22 cellular contexts compared by ENCODE assay signal in the genomic region with DNA sequence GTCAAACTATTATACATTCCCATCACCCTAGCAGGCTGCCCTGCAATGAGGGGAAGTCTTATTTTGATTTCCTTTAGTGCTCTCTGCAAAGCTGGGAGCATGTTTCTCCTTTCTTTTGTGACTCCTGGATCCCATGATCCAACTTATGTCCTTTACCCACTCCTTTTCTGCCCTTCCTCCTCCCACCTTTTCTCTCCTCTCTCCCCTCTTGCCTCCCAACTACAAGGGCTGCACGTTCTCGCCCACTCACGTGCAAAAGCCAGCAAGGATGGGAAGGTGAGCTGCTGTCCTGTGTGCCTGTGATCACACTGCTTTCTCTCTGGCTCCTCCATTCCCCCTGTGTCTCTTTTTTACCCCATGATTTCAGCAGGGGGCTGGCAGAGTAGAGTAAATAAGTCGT. TPM values are rescaled to one million over a fixed set of nuclear protein-coding genes. Genes with fewer than 3 reads are reported as not detected.
DNase-seq lines count a peak whose midpoint lies in the region; ATAC-seq and TF ChIP-seq lines count a peak whose summit lies in the region.
"Had no signal": no experiment of that assay in that cellular context is flagged by ENCODE, and none has a peak within 500 bp of the region (broad histone marks: within the 10 kb centered on the region; RNA-seq: fewer than 3 reads in every experiment).

No MANE protein-coding gene starts in this region.

- no peaks in the 10 kb centered on the region for H3K4me1 ChIP-seq in RWPE2 (ENCODE audit: insufficient read depth, poor library complexity, severe bottlenecking)
- peaks cover 9% of the 10 kb centered on the region for H3K4me1 ChIP-seq in prostate gland (replicated peaks)

- intact Hi-C loops in prostate gland (cut with DNase I): no loop called here

- no peaks in the 10 kb centered on the region for H3K36me3 ChIP-seq in RWPE2 (ENCODE audit: low read depth)
- no peaks in the 10 kb centered on the region for H3K36me3 ChIP-seq in prostate gland
- H3K36me3 ChIP-seq: right atrium auricular region, stomach, WERI-Rb-1 had no signal

- ATAC-seq in RWPE2 (ENCODE audit: low read depth) (no peak), GM18520 (IDR thresholded peaks at IDR 0.05; ENCODE audit: unreplicated experiment) (no peak)
- ATAC-seq: esophagus mucosa, GM23338 had no signal

- H3K4me3 ChIP-seq in RWPE2 (ENCODE audit: severe bottlenecking) (no peak overlapping the region), prostate gland (no peak overlapping the region)
- H3K4me3 ChIP-seq: GM23338, right atrium auricular region, stomach had no signal

- no peaks in the 10 kb centered on the region for H3K9me3 ChIP-seq in RWPE2 (ENCODE audit: severe bottlenecking)
- no peaks in the 10 kb centered on the region for H3K9me3 ChIP-seq in prostate gland
- H3K9me3 ChIP-seq: right atrium auricular region, stomach had no signal

- DNase-seq in activated effector memory CD4-positive, alpha-beta T cell treated with anti-CD3 and anti-CD28 coated beads, Interleukin-2, amount 50 U/mL, for 16 hours: peak; percentile 38
- no peak for DNase-seq in activated effector memory CD4-positive, alpha-beta T cell treated with Interleukin-2 at 50 U/mL for 16 hours
- peak; percentile 19 for DNase-seq in RWPE2 (ENCODE audit: low spot score)
- DNase-seq in islet precursor cell: peak; percentile 30
- no peak for DNase-seq in prostate gland (ENCODE audit: low spot score)
- no peak for DNase-seq in amniotic stem cell (lab: John Stamatoyannopoulos, UW)
- DNase-seq in Kasumi-1 (lab: John Stamatoyannopoulos, UW): no peak
- DNase-seq: activated CD4-positive, alpha-beta memory T cell treated with anti-CD3 and anti-CD28 coated beads for 36 hours; effector memory CD4-positive, alpha-beta T cell; mammary epithelial cell; NCI-H1436 treated with DMSO at 0.1 percent for 48 hours; NCI-H2171 treated with DMSO at 0.1 percent for 48 hours; NCI-H526; stimulated activated CD4-positive, alpha-beta T cell treated with anti-CD3 and anti-CD28 coated beads, Interleukin-4, amount 100 ng/mL, for 4 hours; stomach; T-helper 2 cell; trophoblast cell; WERI-Rb-1 had no signal

- no peak for TF ChIP-seq CTCF in RWPE2 (IDR thresholded peaks at IDR 0.05; ENCODE audit: poor library complexity, severe bottlenecking)
- no peak for TF ChIP-seq CTCF in prostate gland (IDR thresholded peaks at IDR 0.05)

- no peaks in the 10 kb centered on the region for H3K27me3 ChIP-seq in RWPE2 (ENCODE audit: insufficient read depth, poor library complexity, severe bottlenecking)
- H3K27me3 ChIP-seq in prostate gland (replicated peaks; ENCODE audit: insufficient read depth): no peaks in the 10 kb centered on the region
- H3K27me3 ChIP-seq: right atrium auricular region, stomach had no signal

- H3K27ac ChIP-seq in RWPE2 (ENCODE audit: poor library complexity, severe bottlenecking) (no peak overlapping the region), prostate gland (peak overlapping the region; percentile 15 to 83)
- H3K27ac ChIP-seq: right atrium auricular region, WERI-Rb-1 had no signal

- no peak for TF ChIP-seq POLR2A in prostate gland (IDR thresholded peaks at IDR 0.05)

- WGBS in prostate gland: 66% methylated on average over 4 of the region's 4 CpGs

RNA-seq across cellular contexts. Expression of a gene that starts 6.1 kb away (rescaled TPM):
- total RNA-seq in prostate gland: 100 to 1,000 TPM in 1 of 2 donors, 10 to 100 TPM in 1; 98.5 to 226 TPM

Comparison
In these comparisons a context has a peak if more than half of its experiments do, and no peak if none do; other contexts are left out.
1. DNase-seq: peak in activated effector memory CD4-positive, alpha-beta T cell treated with anti-CD3 and anti-CD28 coated beads, Interleukin-2, amount 50 U/mL, for 16 hours (single experiment), RWPE2 (single experiment) and islet precursor cell (single experiment); none in activated effector memory CD4-positive, alpha-beta T cell treated with Interleukin-2 at 50 U/mL for 16 hours (single experiment), prostate gland (single experiment), amniotic stem cell (single experiment) and Kasumi-1 (0 of 2).